ENCODE assay signal across 8 cellular contexts in the genomic region with DNA sequence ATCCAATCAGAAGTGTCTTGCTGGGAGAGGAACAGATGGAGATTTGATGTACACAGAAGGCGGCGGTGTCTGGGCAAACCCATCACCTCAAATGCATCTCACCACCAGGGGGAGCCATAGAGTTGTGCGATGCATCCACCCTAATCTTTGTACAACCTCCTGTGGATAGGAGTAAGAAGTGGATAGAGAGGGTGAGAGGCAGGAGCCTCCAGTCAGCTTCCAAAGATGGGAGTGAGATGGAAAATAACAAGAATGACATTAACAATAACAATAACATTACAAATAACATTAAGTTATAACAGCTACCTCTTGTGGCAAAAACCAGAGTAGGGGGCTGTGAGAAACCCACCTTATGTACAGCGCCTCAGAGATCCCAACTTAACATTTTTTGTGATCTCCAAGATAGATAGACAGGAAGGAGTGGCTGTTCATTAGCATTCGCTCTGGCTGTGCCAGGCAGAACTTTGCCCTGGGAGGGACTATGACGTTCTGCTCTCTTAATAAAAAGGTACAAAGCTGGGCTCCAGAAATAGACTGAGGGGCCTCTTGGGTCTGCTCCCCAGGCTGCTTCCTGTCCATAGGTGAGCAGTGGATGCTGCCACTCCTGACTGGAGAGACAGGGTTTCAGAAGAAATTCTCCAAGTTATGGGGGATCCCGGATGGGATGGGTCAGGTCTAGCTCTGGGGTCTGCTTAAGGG. TPM values are rescaled to one million over a fixed set of nuclear protein-coding genes. Genes with fewer than 3 reads are reported as not detected.
DNase-seq lines count a peak whose midpoint lies in the region; ATAC-seq and TF ChIP-seq lines count a peak whose summit lies in the region.

No MANE protein-coding gene starts in this region.

- peak; percentile 73 for DNase-seq in CD14-positive monocyte (ENCODE audit: low spot score)
- DNase-seq in HK-2 (ENCODE audit: unreplicated experiment) = peak; percentile 76
- DNase-seq in activated CD8-positive, alpha-beta memory T cell treated with anti-CD3 and anti-CD28 coated beads, Interleukin-2, amount 50 U/mL, for 48 hours = peak; percentile 99
- DNase-seq in natural killer cell treated with Interleukin-12 subunit alpha and Interleukin-12 subunit beta and Interleukin-15 and Interleukin-18, amount 100 ng/mL, for 72 hours (ENCODE audit: low spot score) = peak; percentile 85

- peak; percentile 80 for ATAC-seq in esophagus mucosa
- peak; percentile 70 to 73 for ATAC-seq in natural killer cell treated with Interleukin-12 subunit alpha and Interleukin-12 subunit beta and Interleukin-15 and Interleukin-18, amount 100 ng/mL, for 72 hours
- peak; percentile 80 for ATAC-seq in stimulated activated memory B cell treated with anti-CD40 and anti-IgM and Interleukin-4, amounts not matched to agents 10 μg/mL and 1 μg/mL and 100 μg/mL, for 72 hours
- ATAC-seq in HG02678 (IDR thresholded peaks at IDR 0.05; ENCODE audit: unreplicated experiment) = no peak

- TF ChIP-seq CTCF in CD14-positive monocyte (IDR thresholded peaks at IDR 0.05) (peak; percentile 94), OCI-LY3 (IDR thresholded peaks at IDR 0.05; ENCODE audit: low read depth, low read length) (peak; percentile 87)

- no peaks in the 10 kb centered on the region for H3K36me3 ChIP-seq in OCI-LY3 (replicated peaks; ENCODE audit: low read depth, low read length)

- H3K9ac ChIP-seq in OCI-LY3 (ENCODE audit: low read length) = no peak overlapping the region

- peaks cover 3 to 5% (median 4%) of the 10 kb centered on the region in 7 donors for H3K9me3 Mint-ChIP-seq in CD14-positive monocyte
- H3K9me3 Mint-ChIP-seq in natural killer cell treated with Interleukin-12 subunit alpha and Interleukin-12 subunit beta and Interleukin-15 and Interleukin-18, amount 100 ng/mL, for 72 hours = no peaks in the 10 kb centered on the region
- no peaks in the 10 kb centered on the region for H3K9me3 Mint-ChIP-seq in stimulated activated memory B cell treated with anti-CD40 and anti-IgM and Interleukin-4, amounts not matched to agents 10 μg/mL and 1 μg/mL and 100 μg/mL, for 72 hours

- peaks cover 0 to 3% of the 10 kb centered on the region in 2 donors for H3K36me3 Mint-ChIP-seq in CD14-positive monocyte
- H3K36me3 Mint-ChIP-seq in natural killer cell treated with Interleukin-12 subunit alpha and Interleukin-12 subunit beta and Interleukin-15 and Interleukin-18, amount 100 ng/mL, for 72 hours = no peaks in the 10 kb centered on the region
- H3K36me3 Mint-ChIP-seq in stimulated activated memory B cell treated with anti-CD40 and anti-IgM and Interleukin-4, amounts not matched to agents 10 μg/mL and 1 μg/mL and 100 μg/mL, for 72 hours = no peaks in the 10 kb centered on the region

- no peak overlapping the region for H3K4me3 Mint-ChIP-seq in CD14-positive monocyte
- H3K4me3 Mint-ChIP-seq in natural killer cell treated with Interleukin-12 subunit alpha and Interleukin-12 subunit beta and Interleukin-15 and Interleukin-18, amount 100 ng/mL, for 72 hours = no peak overlapping the region
- H3K4me3 Mint-ChIP-seq in stimulated activated memory B cell treated with anti-CD40 and anti-IgM and Interleukin-4, amounts not matched to agents 10 μg/mL and 1 μg/mL and 100 μg/mL, for 72 hours = no peak overlapping the region

- peaks cover 7% of the 10 kb centered on the region for H3K4me1 ChIP-seq in OCI-LY3 (ENCODE audit: low read length)

- no peak overlapping the region for H3K4me2 ChIP-seq in OCI-LY3 (ENCODE audit: low read length)

- H3K9me3 ChIP-seq in OCI-LY3 (ENCODE audit: insufficient read depth, low read length) = 0 out of 2 replicates have a peak, but pooled peaks cover 4% of the 10 kb centered on the region

- H3K27me3 ChIP-seq in OCI-LY3 (ENCODE audit: low read depth, low read length) = peaks cover 65% of the 10 kb centered on the region

- H3K27ac ChIP-seq in OCI-LY3 (ENCODE audit: low read length) = no peak overlapping the region

- peaks cover 10% of the 10 kb centered on the region for H3K4me1 Mint-ChIP-seq in CD14-positive monocyte
- H3K4me1 Mint-ChIP-seq in natural killer cell treated with Interleukin-12 subunit alpha and Interleukin-12 subunit beta and Interleukin-15 and Interleukin-18, amount 100 ng/mL, for 72 hours (ENCODE audit: low read depth in 2 of 2) = peaks cover 0 to 8% of the 10 kb centered on the region in 2 donors
- H3K4me1 Mint-ChIP-seq in stimulated activated memory B cell treated with anti-CD40 and anti-IgM and Interleukin-4, amounts not matched to agents 10 μg/mL and 1 μg/mL and 100 μg/mL, for 72 hours = peaks cover 14% of the 10 kb centered on the region

- H4K20me1 ChIP-seq in OCI-LY3 (ENCODE audit: insufficient read depth, low read length) = no peaks in the 10 kb centered on the region

- H3K4me3 ChIP-seq in OCI-LY3 (ENCODE audit: low read length) = no peak overlapping the region

- H3K79me2 ChIP-seq in OCI-LY3 (ENCODE audit: low read length) = no peaks in the 10 kb centered on the region

- H2AFZ ChIP-seq in OCI-LY3 (ENCODE audit: low read depth, low read length) = no peak overlapping the region

- intact Hi-C loops in CD14-positive monocyte (cut with micrococcal nuclease) = loop anchor here (1.0 to 5.0 kb wide), 5 partner anchors 41 to 189 kb away; no protein-coding TSS in a partner anchor

- peaks cover 14 to 25% (median 17%) of the 10 kb centered on the region in 3 donors for H3K27me3 Mint-ChIP-seq in CD14-positive monocyte (ENCODE audit: low read depth in 3 of 3)
- peaks cover 31 to 32% of the 10 kb centered on the region in 2 donors for H3K27me3 Mint-ChIP-seq in natural killer cell treated with Interleukin-12 subunit alpha and Interleukin-12 subunit beta and Interleukin-15 and Interleukin-18, amount 100 ng/mL, for 72 hours
- no peaks in the 10 kb centered on the region for H3K27me3 Mint-ChIP-seq in stimulated activated memory B cell treated with anti-CD40 and anti-IgM and Interleukin-4, amounts not matched to agents 10 μg/mL and 1 μg/mL and 100 μg/mL, for 72 hours

- no peak overlapping the region for H3K27ac Mint-ChIP-seq in CD14-positive monocyte
- H3K27ac Mint-ChIP-seq in natural killer cell treated with Interleukin-12 subunit alpha and Interleukin-12 subunit beta and Interleukin-15 and Interleukin-18, amount 100 ng/mL, for 72 hours = no peak overlapping the region
- H3K27ac Mint-ChIP-seq in stimulated activated memory B cell treated with anti-CD40 and anti-IgM and Interleukin-4, amounts not matched to agents 10 μg/mL and 1 μg/mL and 100 μg/mL, for 72 hours = no peak overlapping the region

RNA-seq across cellular contexts. Expression of gene CEACAM18, which starts 5.2 kb away (rescaled TPM):
- polyA plus RNA-seq in CD14-positive monocyte = not detected
- not detected for total RNA-seq in esophagus mucosa
- not detected for total RNA-seq in natural killer cell treated with Interleukin-12 subunit alpha and Interleukin-12 subunit beta and Interleukin-15 and Interleukin-18, amount 100 ng/mL, for 72 hours

RNA-seq across cellular contexts. Expression of gene SIGLEC8, which starts 14.9 kb away (rescaled TPM):
- polyA plus RNA-seq in CD14-positive monocyte = not detected
- not detected for total RNA-seq in esophagus mucosa
- total RNA-seq in natural killer cell treated with Interleukin-12 subunit alpha and Interleukin-12 subunit beta and Interleukin-15 and Interleukin-18, amount 100 ng/mL, for 72 hours = not detected

RNA-seq across cellular contexts. Expression of gene SIGLEC12, which starts 28.4 kb away (rescaled TPM):
- 1 to 10 TPM in 1 of 2 donors, under 1 TPM in 1; 0.24 to 1.8 TPM for polyA plus RNA-seq in CD14-positive monocyte
- total RNA-seq in esophagus mucosa = not detected
- total RNA-seq in natural killer cell treated with Interleukin-12 subunit alpha and Interleukin-12 subunit beta and Interleukin-15 and Interleukin-18, amount 100 ng/mL, for 72 hours = under 1 TPM in 1 of 2 donors, not detected in 1; 0.70 TPM

RNA-seq across cellular contexts. Expression of gene SIGLEC10, which starts 55.7 kb away (rescaled TPM):
- 10 to 100 TPM; 16.6 to 64.9 TPM for polyA plus RNA-seq in CD14-positive monocyte
- 2.0 TPM for total RNA-seq in esophagus mucosa
- total RNA-seq in natural killer cell treated with Interleukin-12 subunit alpha and Interleukin-12 subunit beta and Interleukin-15 and Interleukin-18, amount 100 ng/mL, for 72 hours = 1 to 10 TPM in 1 of 2 donors, under 1 TPM in 1; 0.28 to 1.5 TPM

RNA-seq across cellular contexts. Expression of gene SIGLEC6, which starts 58.3 kb away (rescaled TPM):
- not detected for polyA plus RNA-seq in CD14-positive monocyte
- 0.44 TPM for total RNA-seq in esophagus mucosa
- total RNA-seq in natural killer cell treated with Interleukin-12 subunit alpha and Interleukin-12 subunit beta and Interleukin-15 and Interleukin-18, amount 100 ng/mL, for 72 hours = 1 to 10 TPM in 1 of 2 donors, not detected in 1; 1.0 TPM
